ENCODE assay signal across 13 cellular contexts in genomic region chr1:59730302-59730701, GRCh38.
DNase-seq lines count a peak whose midpoint lies in the region; ATAC-seq and TF ChIP-seq lines count a peak whose summit lies in the region.
"Had no signal": no experiment of that assay in that cellular context is flagged by ENCODE, and none has a peak within 500 bp of the region (broad histone marks: within the 10 kb centered on the region; RNA-seq: fewer than 3 reads in every experiment).

No MANE protein-coding gene starts in this region.

- TF ChIP-seq CTCF in AG04449 (IDR thresholded peaks at IDR 0.05; ENCODE audit: insufficient read depth, low read length, missing control alignments) = no peak

- DNase-seq in AG04449 (ENCODE audit: low read depth, low spot score) = peak; percentile 81
- peak in 1 of 2 experiments; percentile 53 for DNase-seq in SJSA1 (ENCODE audit: low read depth in 1 of 2, low spot score in 2 of 2)
- peak; percentile 67 for DNase-seq in fibroblast of gingiva (ENCODE audit: low read depth)
- DNase-seq in myocyte (ENCODE audit: low read depth) = peak; percentile 79
- DNase-seq in NCI-H524 treated with DMSO at 0.1 percent for 48 hours (lab: John Stamatoyannopoulos, UW) = no peak
- no peak for DNase-seq in NCI-H748 treated with DMSO at 0.1 percent for 48 hours (lab: John Stamatoyannopoulos, UW)
- DNase-seq in inferior parietal cortex (ENCODE audit: extremely low spot score) = no peak
- DNase-seq: activated CD4-positive, alpha-beta memory T cell treated with anti-CD3 and anti-CD28 coated beads, Interleukin-2, amount 10 ng/mL, durations not matched to agents 7 days and 5 days; kidney; NCI-H1417 treated with DMSO at 0.1 percent for 48 hours had no signal

- no peaks in the 10 kb centered on the region for H3K36me3 ChIP-seq in SJSA1
- H3K36me3 ChIP-seq: thyroid gland had no signal

- H3K27ac ChIP-seq in SJSA1 = peak overlapping the region; percentile 81

- no peaks in the 10 kb centered on the region; the same call in 1 of the 2 replicates for H3K9me3 ChIP-seq in SJSA1 (replicated peaks)
- H3K9me3 ChIP-seq: thyroid gland had no signal

- no peaks in the 10 kb centered on the region for H3K27me3 ChIP-seq in SJSA1 (replicated peaks)
- H3K27me3 ChIP-seq: thyroid gland had no signal

- H3K4me3 ChIP-seq in AG04449 (ENCODE audit: low read depth, low read length) (no peak overlapping the region), SJSA1 (no peak overlapping the region)
- H3K4me3 ChIP-seq: GM12878, thyroid gland had no signal

- no peak for ATAC-seq in HG03097 (IDR thresholded peaks at IDR 0.05; ENCODE audit: low FRiP score, unreplicated experiment)

- H3K4me1 ChIP-seq in SJSA1 (replicated peaks) = peaks cover 30% of the 10 kb centered on the region

- POLR2A ChIA-PET in AG04449 (lab: Yijun Ruan, JAX) = interaction anchor here (0.5 to 1.7 kb wide), 4 partner anchors 23 to 1010 kb away, joined by 3 to 7 read pairs (median 5); partner anchors contain the start of gene JUN

- CTCF ChIA-PET in AG04449 (lab: Yijun Ruan, JAX) = interaction anchor here (0.9 kb wide), 1 partner anchor 32 kb away, joined by 3 read pairs; no protein-coding TSS in a partner anchor

Comparison
In these comparisons a context has a peak if more than half of its experiments do, and no peak if none do; other contexts are left out.
1. DNase-seq: peak in AG04449 (single experiment), fibroblast of gingiva (single experiment) and myocyte (single experiment); none in NCI-H524 treated with DMSO at 0.1 percent for 48 hours (single experiment), NCI-H748 treated with DMSO at 0.1 percent for 48 hours (single experiment) and inferior parietal cortex (single experiment).